Comparison of ENCODE assay signal across 23 cellular contexts in the genomic region with DNA sequence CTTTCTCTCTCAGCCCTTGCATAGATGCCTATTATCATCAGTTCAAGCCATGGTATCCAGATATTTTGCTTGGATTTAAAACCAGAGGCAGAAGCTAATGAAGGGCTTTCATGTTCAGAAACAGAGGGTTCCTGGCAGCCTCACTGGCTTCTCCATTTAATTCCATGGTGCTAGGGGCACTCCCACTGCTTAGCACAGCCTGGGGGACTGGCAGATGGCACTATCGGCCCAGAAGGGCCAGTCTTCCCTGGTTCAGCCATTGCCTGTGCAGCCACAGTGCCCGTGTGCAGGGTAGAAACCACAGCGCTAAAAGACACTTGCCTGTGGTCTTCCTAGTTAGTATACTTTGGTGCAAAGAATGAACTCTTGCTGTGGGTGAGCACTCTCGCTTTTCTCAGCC.
"Had no signal": no experiment of that assay in that cellular context is flagged by ENCODE, and none has a peak within 500 bp of the region (broad histone marks: within the 10 kb centered on the region; RNA-seq: fewer than 3 reads in every experiment).

No MANE protein-coding gene starts in this region.

- H3K36me3 ChIP-seq: MG63 had no signal

- H3K27ac ChIP-seq: PC-9, SK-N-MC had no signal

- H3K27me3 ChIP-seq: MG63 had no signal

- H3K9me3 ChIP-seq: MG63 had no signal

- DNase-seq: activated B cell treated with CpG ODN at 0.5 μM for 24 hours; activated CD4-positive, alpha-beta T cell treated with anti-CD3 and anti-CD28 coated beads for 1 hour; activated CD4-positive, alpha-beta T cell treated with anti-CD3 and anti-CD28 coated beads, Interleukin-2, amount 10 ng/mL, durations not matched to agents 24 days and 14 days; activated CD4-positive, alpha-beta T cell treated with anti-CD3 and anti-CD28 coated beads, Interleukin-2, amount 50 U/mL, for 48 hours; activated CD8-positive, alpha-beta memory T cell treated with anti-CD3 and anti-CD28 coated beads, Interleukin-2, amount 10 ng/mL, durations not matched to agents 7 days and 5 days; activated effector memory CD4-positive, alpha-beta T cell treated with Interleukin-2 at 50 U/mL for 16 hours; activated naive CD4-positive, alpha-beta T cell; activated T-cell treated with anti-CD3 and anti-CD28 coated beads, Interleukin-2, amount 50 U/mL, for 24 hours; aorta; MG63; MV-4-11; NCI-H1092 treated with DMSO at 0.1 percent for 48 hours; NCI-H1417 treated with DMSO at 0.1 percent for 48 hours; NCI-H187; NCI-H2081; NCI-H446 treated with DMSO at 0.1 percent for 48 hours; NCI-H526 treated with DMSO at 0.1 percent for 48 hours; PC-9; SIG-M5; T-cell; T-helper 2 cell; T1000 had no signal

- H3K4me3 ChIP-seq: MG63, PC-9, SK-N-MC had no signal
